ENCODE assay signal across 15 cellular contexts in the genomic region with DNA sequence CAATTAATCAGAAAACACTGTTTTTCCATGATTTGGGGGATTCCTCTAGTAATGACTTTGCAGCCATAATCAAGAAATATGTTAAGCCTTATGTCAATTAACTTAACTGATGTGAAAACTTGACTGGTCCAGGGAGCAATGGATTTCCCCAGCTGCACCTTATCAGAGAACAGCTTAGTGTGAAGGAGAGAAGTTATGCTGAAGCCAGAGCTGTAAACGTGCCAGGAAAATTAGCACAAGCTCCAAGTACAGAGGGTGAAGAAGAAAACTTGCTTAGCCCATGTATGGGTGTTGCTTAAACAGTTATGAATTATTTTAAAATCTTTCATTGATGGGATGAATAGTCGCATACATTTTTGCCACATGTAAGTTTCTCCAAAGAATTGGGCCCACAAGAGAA.
DNase-seq lines count a peak whose midpoint lies in the region; ATAC-seq and TF ChIP-seq lines count a peak whose summit lies in the region.
"Had no signal": no experiment of that assay in that cellular context is flagged by ENCODE, and none has a peak within 500 bp of the region (broad histone marks: within the 10 kb centered on the region; RNA-seq: fewer than 3 reads in every experiment).

No MANE protein-coding gene starts in this region.

- no peaks in the 10 kb centered on the region for H3K9me3 ChIP-seq in heart right ventricle
- H3K9me3 ChIP-seq in left ventricle myocardium inferior (replicated peaks) = no peaks in the 10 kb centered on the region

- H3K27ac ChIP-seq in heart right ventricle (no peak overlapping the region), left ventricle myocardium inferior (replicated peaks) (no peak overlapping the region)

- H3K36me3 ChIP-seq in heart right ventricle = no peaks in the 10 kb centered on the region
- H3K36me3 ChIP-seq in left ventricle myocardium inferior = no peaks in the 10 kb centered on the region

- peak in 1 of 2 donors; percentile 18 for DNase-seq in heart right ventricle
- DNase-seq in left ventricle myocardium inferior = no peak
- DNase-seq in fibroblast of villous mesenchyme (ENCODE audit: low read depth) = peak; percentile 1
- DNase-seq in left kidney (ENCODE audit: low read depth, low spot score) = peak; percentile 29
- peak; percentile 73 for DNase-seq in retinal pigment epithelial cell (ENCODE audit: low read depth)
- DNase-seq in islet precursor cell = no peak
- no peak for DNase-seq in SKM-1 (lab: John Stamatoyannopoulos, UW; ENCODE audit: unreplicated experiment)
- DNase-seq: ACHN; C1 segment of cervical spinal cord; CD4-positive, alpha-beta T cell; DMS79; GOT3; H9 had no signal

- H3K4me1 ChIP-seq in heart right ventricle (no peaks in the 10 kb centered on the region), left ventricle myocardium inferior (no peaks in the 10 kb centered on the region)

- WGBS in heart right ventricle, 2 donors = 48 to 49% methylated on average over 2 of the region's 2 CpGs

- ATAC-seq in heart right ventricle = peak in 5 of 8 donors; percentile 42 to 71 (median 66)
- no peak for ATAC-seq in GM21737 (IDR thresholded peaks at IDR 0.05; ENCODE audit: unreplicated experiment)
- ATAC-seq: GM12878 had no signal

- H3K4me3 ChIP-seq in heart right ventricle = no peak overlapping the region
- no peak overlapping the region for H3K4me3 ChIP-seq in left ventricle myocardium inferior
- H3K4me3 ChIP-seq in fibroblast of villous mesenchyme (ENCODE audit: low read depth, low read length) = no peak overlapping the region
- H3K4me3 ChIP-seq in retinal pigment epithelial cell (ENCODE audit: low read length) = no peak overlapping the region
- H3K4me3 ChIP-seq: GM12878 had no signal

- H3K27me3 ChIP-seq in heart right ventricle (no peaks in the 10 kb centered on the region), left ventricle myocardium inferior (ENCODE audit: low read depth) (peaks cover 4% of the 10 kb centered on the region)

- TF ChIP-seq CTCF in heart right ventricle (IDR thresholded peaks at IDR 0.05) (no peak), left ventricle myocardium inferior (IDR thresholded peaks at IDR 0.05; ENCODE audit: borderline replicate concordance) (no peak), fibroblast of villous mesenchyme (IDR thresholded peaks at IDR 0.05; ENCODE audit: insufficient read depth, low read depth, low read length) (no peak), retinal pigment epithelial cell (conservative IDR thresholded peaks at IDR 0.05; ENCODE audit: low read depth, low read length) (no peak)

- intact Hi-C loops in heart right ventricle (cut with DNase I) = no loop called here
- intact Hi-C loops in left ventricle myocardium inferior (cut with micrococcal nuclease) = no loop called here

Comparison
In these comparisons a context has a peak if more than half of its experiments do, and no peak if none do; other contexts are left out.
1. DNase-seq: peak in fibroblast of villous mesenchyme (single experiment), left kidney (single experiment) and retinal pigment epithelial cell (single experiment); none in left ventricle myocardium inferior (single experiment), islet precursor cell (single experiment) and SKM-1 (single experiment).